8 cellular contexts compared by ENCODE assay signal in genomic region chr6:42402184-42402583, GRCh38. TPM values are rescaled to one million over a fixed set of nuclear protein-coding genes. Genes with fewer than 3 reads are reported as not detected.
DNase-seq lines count a peak whose midpoint lies in the region; ATAC-seq and TF ChIP-seq lines count a peak whose summit lies in the region.

No MANE protein-coding gene starts in this region.

- no peak overlapping the region for H3K4me2 ChIP-seq in DND-41 (ENCODE audit: insufficient read depth, low read length)
- H3K4me2 ChIP-seq in GM23248 (ENCODE audit: unreplicated experiment) = no peak overlapping the region

- H3K27ac Mint-ChIP-seq in central memory CD8-positive, alpha-beta T cell (ENCODE audit: low read depth) = peak overlapping the region; percentile 78

- CTCF ChIA-PET in Panc1 (lab: Charles Lee) = no interaction called here

- no peak overlapping the region for H3K4me3 ChIP-seq in DND-41 (ENCODE audit: low read depth in 1 of 2, low read length in 2 of 2)
- H3K4me3 ChIP-seq in GM23248 = no peak overlapping the region
- H3K4me3 ChIP-seq in Panc1 (ENCODE audit: low read depth in 2 of 2, low read length in 2 of 2) = no peak overlapping the region

- 71 to 75% methylated on average over 5 of the region's 5 CpGs for WGBS in GM23248 (ENCODE audit: low coverage in 1 of 2, low lambda C conversion rate in 2 of 2, missing lambda C conversion rate in 2 of 2), 2 experiments

- no peaks in the 10 kb centered on the region for H3K36me3 ChIP-seq in DND-41 (ENCODE audit: insufficient read depth, low read length)
- no peaks in the 10 kb centered on the region for H3K36me3 ChIP-seq in GM23248 (ENCODE audit: low read depth)
- no peaks in the 10 kb centered on the region for H3K36me3 ChIP-seq in Panc1 (ENCODE audit: control insufficient read depth, insufficient read depth, low read length)

- peak overlapping the region; percentile 72 for H3K4me3 Mint-ChIP-seq in central memory CD8-positive, alpha-beta T cell

- H3K27ac ChIP-seq in DND-41 (ENCODE audit: low read length) (no peak overlapping the region), GM23248 (no peak overlapping the region), Panc1 (ENCODE audit: low read length) (peak overlapping the region; percentile 84)

- POLR2A ChIA-PET in Panc1 (lab: Charles Lee) = no interaction called here

- H3K4me1 ChIP-seq in DND-41 (ENCODE audit: insufficient read depth, low read length) = no peaks in the 10 kb centered on the region
- H3K4me1 ChIP-seq in GM23248 (ENCODE audit: insufficient read depth) = peaks cover 36% of the 10 kb centered on the region
- peaks cover 54% of the 10 kb centered on the region for H3K4me1 ChIP-seq in Panc1 (ENCODE audit: control insufficient read depth, insufficient read depth, low read length)

- ATAC-seq in DND-41 (ENCODE audit: insufficient read depth, low read depth) (peak; percentile 45; the same call in 2 of the 3 replicates), Panc1 (peak; percentile 47; the same call in 1 of the 2 replicates)
- peak; percentile 52 for ATAC-seq in central memory CD8-positive, alpha-beta T cell (replicated peaks; ENCODE audit: extremely low read depth, poor library complexity, severe bottlenecking)

- no peaks in the 10 kb centered on the region for H3K9me2 ChIP-seq in GM23248 (ENCODE audit: insufficient read depth)

- DNase-seq in DND-41 = no peak
- peak; percentile 62 for DNase-seq in GM23248
- peak; percentile 43 for DNase-seq in Panc1 (ENCODE audit: low read depth, low spot score)
- no peak for DNase-seq in central memory CD8-positive, alpha-beta T cell (ENCODE audit: low spot score in 2 of 2)
- no peak for DNase-seq in NCI-H1694 treated with DMSO at 0.1 percent for 48 hours (lab: John Stamatoyannopoulos, UW)
- no peak for DNase-seq in GOT3 (lab: John Stamatoyannopoulos, UW)
- DNase-seq in NCI-H774 (lab: John Stamatoyannopoulos, UW) = no peak
- DNase-seq in SIG-M5 treated with dmso at 0.1 percent for 504 hours (lab: John Stamatoyannopoulos, UW; ENCODE audit: unreplicated experiment) = no peak

- H3K9ac ChIP-seq in DND-41 (ENCODE audit: low read depth, low read length) (no peak overlapping the region), GM23248 (no peak overlapping the region)

- no peak for TF ChIP-seq CTCF in DND-41 (IDR thresholded peaks at IDR 0.05; ENCODE audit: borderline replicate concordance, extremely low read depth, low read length, poor library complexity, severe bottlenecking)
- no peak for TF ChIP-seq CTCF in Panc1 (IDR thresholded peaks at IDR 0.05)

- H3K27me3 ChIP-seq in DND-41 (ENCODE audit: insufficient read depth, low read length, poor library complexity) = no peaks in the 10 kb centered on the region
- no peaks in the 10 kb centered on the region for H3K27me3 ChIP-seq in GM23248 (replicated peaks; ENCODE audit: insufficient read depth)
- H3K27me3 ChIP-seq in Panc1 (ENCODE audit: control insufficient read depth, insufficient read depth, low read length) = no peaks in the 10 kb centered on the region

- intact Hi-C loops in Panc1 (cut with micrococcal nuclease; ENCODE audit: unreplicated experiment) = no loop called here

- no peaks in the 10 kb centered on the region for H3K9me3 Mint-ChIP-seq in central memory CD8-positive, alpha-beta T cell

- no peaks in the 10 kb centered on the region for H3K27me3 Mint-ChIP-seq in central memory CD8-positive, alpha-beta T cell

- H3K36me3 Mint-ChIP-seq in central memory CD8-positive, alpha-beta T cell (ENCODE audit: insufficient read depth) = peaks cover 5% of the 10 kb centered on the region

- in situ Hi-C loops in GM23248 (cut with MboI) (no loop called here), Panc1 (cut with HindIII; ENCODE audit: low pct_unique_long_range_greater_than_20kb, low sequenced_read_pairs) (no loop called here)

- peaks cover 3% of the 10 kb centered on the region for H3F3A ChIP-seq in GM23248 (ENCODE audit: insufficient read depth)

- H3K4me1 Mint-ChIP-seq in central memory CD8-positive, alpha-beta T cell = peaks cover 79% of the 10 kb centered on the region

- H3K79me2 ChIP-seq in DND-41 (ENCODE audit: insufficient read depth, low read length) (0 out of 2 replicates have a peak, but pooled peaks cover 2% of the 10 kb centered on the region), GM23248 (ENCODE audit: insufficient read depth) (peaks cover 91% of the 10 kb centered on the region)

- H2AFZ ChIP-seq in DND-41 (ENCODE audit: low read depth, low read length) (no peak overlapping the region), GM23248 (no peak overlapping the region)

- H4K20me1 ChIP-seq in DND-41 (ENCODE audit: insufficient read depth, low read length) (peaks cover 56% of the 10 kb centered on the region), GM23248 (ENCODE audit: insufficient read depth) (no peaks in the 10 kb centered on the region)

- H3K9me3 ChIP-seq in DND-41 (ENCODE audit: insufficient read depth, low read length, severe bottlenecking) (no peaks in the 10 kb centered on the region), GM23248 (ENCODE audit: low read depth) (no peaks in the 10 kb centered on the region), Panc1 (ENCODE audit: control insufficient read depth, insufficient read depth, low read depth, low read length) (no peaks in the 10 kb centered on the region)

- BruUV-seq in Panc1 (replicated peaks; lab: Mats Ljungman, UMichigan) = no TSS peak

RNA-seq across cellular contexts. Expression of gene TRERF1, which starts 49.5 kb away (rescaled TPM):
- 2.7 and 4.7 TPM in 2 replicates for total RNA-seq in GM23248 (2014; rRNA removed; shearing (Covaris generic))
- 2.8 and 3.1 TPM in 2 replicates for polyA plus RNA-seq in GM23248 (2016; fragmentation: Nextera tagmentation; extraction: Ambion mirVana)
- total RNA-seq in Panc1 (2021; ENCODE audit: unreplicated experiment) = 30.6 TPM
- polyA plus RNA-seq in Panc1 (2012; ENCODE audit: insufficient read length) = 25.6 TPM

Comparison
In these comparisons a context has a peak if more than half of its experiments do, and no peak if none do; other contexts are left out.
1. DNase-seq: peak in GM23248 (single experiment) and Panc1 (single experiment); none in DND-41 (single experiment), central memory CD8-positive, alpha-beta T cell (0 of 2), NCI-H1694 treated with DMSO at 0.1 percent for 48 hours (single experiment), GOT3 (single experiment), NCI-H774 (single experiment) and SIG-M5 treated with dmso at 0.1 percent for 504 hours (single experiment).
2. Peak in every context shown above with its lines, with median percentiles within 50 percentile points of each other: ATAC-seq.